1 cellular context compared by ENCODE assay signal in the genomic region with DNA sequence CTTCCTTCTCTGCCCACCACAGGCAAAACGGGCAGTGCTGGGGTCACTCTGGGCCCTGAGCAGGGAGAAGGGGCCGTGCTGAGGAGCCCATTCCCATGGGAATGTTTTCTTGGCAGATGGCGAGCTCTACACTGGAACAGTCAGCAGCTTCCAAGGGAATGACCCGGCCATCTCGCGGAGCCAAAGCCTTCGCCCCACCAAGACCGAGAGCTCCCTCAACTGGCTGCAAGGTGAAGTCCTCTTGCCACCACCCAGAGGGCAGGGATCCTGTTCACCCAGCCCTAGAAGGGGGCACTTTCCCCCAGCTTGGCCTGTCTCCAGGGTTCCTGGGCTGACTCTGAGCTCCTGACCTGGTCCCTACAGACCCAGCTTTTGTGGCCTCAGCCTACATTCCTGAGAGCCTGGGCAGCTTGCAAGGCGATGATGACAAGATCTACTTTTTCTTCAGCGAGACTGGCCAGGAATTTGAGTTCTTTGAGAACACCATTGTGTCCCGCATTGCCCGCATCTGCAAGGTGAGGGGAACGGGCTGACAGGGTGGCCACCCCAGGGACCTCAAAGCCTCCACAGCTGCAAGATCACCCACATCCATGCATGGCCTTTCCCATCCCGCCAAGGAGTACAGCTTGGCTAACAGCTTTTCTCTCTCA.
TF ChIP-seq lines count a peak whose summit lies in the region.

No MANE protein-coding gene starts in this region.

TF ChIP-seq in HepG2, 621 proteins besides CTCF, POLR2A, EP300 and RAD21 (continued from another document and continues in another):
- TF ChIP-seq, protein P1, sequence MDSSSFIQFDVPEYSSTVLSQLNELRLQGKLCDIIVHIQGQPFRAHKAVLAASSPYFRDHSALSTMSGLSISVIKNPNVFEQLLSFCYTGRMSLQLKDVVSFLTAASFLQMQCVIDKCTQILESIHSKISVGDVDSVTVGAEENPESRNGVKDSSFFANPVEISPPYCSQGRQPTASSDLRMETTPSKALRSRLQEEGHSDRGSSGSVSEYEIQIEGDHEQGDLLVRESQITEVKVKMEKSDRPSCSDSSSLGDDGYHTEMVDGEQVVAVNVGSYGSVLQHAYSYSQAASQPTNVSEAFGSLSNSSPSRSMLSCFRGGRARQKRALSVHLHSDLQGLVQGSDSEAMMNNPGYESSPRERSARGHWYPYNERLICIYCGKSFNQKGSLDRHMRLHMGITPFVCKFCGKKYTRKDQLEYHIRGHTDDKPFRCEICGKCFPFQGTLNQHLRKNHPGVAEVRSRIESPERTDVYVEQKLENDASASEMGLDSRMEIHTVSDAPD (CRISPR knock-in tag; IDR thresholded peaks at IDR 0.05) = no peak
- TF ChIP-seq, protein P2, sequence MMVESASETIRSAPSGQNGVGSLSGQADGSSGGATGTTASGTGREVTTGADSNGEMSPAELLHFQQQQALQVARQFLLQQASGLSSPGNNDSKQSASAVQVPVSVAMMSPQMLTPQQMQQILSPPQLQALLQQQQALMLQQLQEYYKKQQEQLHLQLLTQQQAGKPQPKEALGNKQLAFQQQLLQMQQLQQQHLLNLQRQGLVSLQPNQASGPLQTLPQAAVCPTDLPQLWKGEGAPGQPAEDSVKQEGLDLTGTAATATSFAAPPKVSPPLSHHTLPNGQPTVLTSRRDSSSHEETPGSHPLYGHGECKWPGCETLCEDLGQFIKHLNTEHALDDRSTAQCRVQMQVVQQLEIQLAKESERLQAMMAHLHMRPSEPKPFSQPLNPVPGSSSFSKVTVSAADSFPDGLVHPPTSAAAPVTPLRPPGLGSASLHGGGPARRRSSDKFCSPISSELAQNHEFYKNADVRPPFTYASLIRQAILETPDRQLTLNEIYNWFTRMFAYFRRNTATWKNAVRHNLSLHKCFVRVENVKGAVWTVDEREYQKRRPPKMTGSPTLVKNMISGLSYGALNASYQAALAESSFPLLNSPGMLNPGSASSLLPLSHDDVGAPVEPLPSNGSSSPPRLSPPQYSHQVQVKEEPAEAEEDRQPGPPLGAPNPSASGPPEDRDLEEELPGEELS (CRISPR knock-in tag; IDR thresholded peaks at IDR 0.05) = no peak
- TF ChIP-seq, protein P3, sequence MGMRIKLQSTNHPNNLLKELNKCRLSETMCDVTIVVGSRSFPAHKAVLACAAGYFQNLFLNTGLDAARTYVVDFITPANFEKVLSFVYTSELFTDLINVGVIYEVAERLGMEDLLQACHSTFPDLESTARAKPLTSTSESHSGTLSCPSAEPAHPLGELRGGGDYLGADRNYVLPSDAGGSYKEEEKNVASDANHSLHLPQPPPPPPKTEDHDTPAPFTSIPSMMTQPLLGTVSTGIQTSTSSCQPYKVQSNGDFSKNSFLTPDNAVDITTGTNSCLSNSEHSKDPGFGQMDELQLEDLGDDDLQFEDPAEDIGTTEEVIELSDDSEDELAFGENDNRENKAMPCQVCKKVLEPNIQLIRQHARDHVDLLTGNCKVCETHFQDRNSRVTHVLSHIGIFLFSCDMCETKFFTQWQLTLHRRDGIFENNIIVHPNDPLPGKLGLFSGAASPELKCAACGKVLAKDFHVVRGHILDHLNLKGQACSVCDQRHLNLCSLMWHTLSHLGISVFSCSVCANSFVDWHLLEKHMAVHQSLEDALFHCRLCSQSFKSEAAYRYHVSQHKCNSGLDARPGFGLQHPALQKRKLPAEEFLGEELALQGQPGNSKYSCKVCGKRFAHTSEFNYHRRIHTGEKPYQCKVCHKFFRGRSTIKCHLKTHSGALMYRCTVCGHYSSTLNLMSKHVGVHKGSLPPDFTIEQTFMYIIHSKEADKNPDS (CRISPR knock-in tag; IDR thresholded peaks at IDR 0.05) = no peak
- TF ChIP-seq DMAP1 (CRISPR knock-in tag; IDR thresholded peaks at IDR 0.05) (no peak), ZBTB20 (CRISPR knock-in tag; IDR thresholded peaks at IDR 0.05; ENCODE audit: borderline replicate concordance, low read depth) (peak; percentile 54; the same call in 1 of the 2 replicates), SMARCC2 (IDR thresholded peaks at IDR 0.05) (no peak), SMC3 (IDR thresholded peaks at IDR 0.05; ENCODE audit: low read length) (peak; percentile 78), XRCC5 (optimal IDR thresholded peaks at IDR 0.05; ENCODE audit: low read length) (peak; percentile 59), TEAD3 (CRISPR knock-in tag; optimal IDR thresholded peaks at IDR 0.05; ENCODE audit: borderline replicate concordance) (peak; percentile 47), MAFK (conservative IDR thresholded peaks at IDR 0.05 in 1 of 2, IDR thresholded peaks at IDR 0.05 in 1 of 2; ENCODE audit: low read length in 2 of 2) (no peak), KLF9 (CRISPR knock-in tag; IDR thresholded peaks at IDR 0.05; ENCODE audit: low read depth) (no peak), NFIB (CRISPR knock-in tag; IDR thresholded peaks at IDR 0.05; ENCODE audit: borderline replicate concordance) (no peak), ZNF616 (CRISPR knock-in tag; IDR thresholded peaks at IDR 0.05; ENCODE audit: low read depth) (no peak), CENPX (CRISPR knock-in tag; IDR thresholded peaks at IDR 0.05) (no peak), ZNF558 (CRISPR knock-in tag; IDR thresholded peaks at IDR 0.05; ENCODE audit: borderline replicate concordance) (no peak), CHCHD3 (CRISPR knock-in tag; IDR thresholded peaks at IDR 0.05) (no peak), TOE1 (CRISPR knock-in tag; IDR thresholded peaks at IDR 0.05) (no peak), KDM5B (CRISPR knock-in tag; IDR thresholded peaks at IDR 0.05; ENCODE audit: borderline replicate concordance) (peak; percentile 20; the same call in 1 of the 2 replicates), SOX6 (IDR thresholded peaks at IDR 0.05) (no peak), SOX6 (CRISPR knock-in tag; IDR thresholded peaks at IDR 0.05) (0 out of 2 replicates have a peak, but pooled peaks have one; percentile 36), ARID2 (CRISPR knock-in tag; IDR thresholded peaks at IDR 0.05; ENCODE audit: borderline replicate concordance) (no peak), ZNF235 (CRISPR knock-in tag; IDR thresholded peaks at IDR 0.05; ENCODE audit: borderline replicate concordance) (no peak), ATF7 (IDR thresholded peaks at IDR 0.05) (no peak), ATF7 (CRISPR knock-in tag; IDR thresholded peaks at IDR 0.05) (no peak), FOXK2 (IDR thresholded peaks at IDR 0.05) (no peak), SIN3B (IDR thresholded peaks at IDR 0.05; ENCODE audit: low read length) (no peak), JUNB (CRISPR knock-in tag; IDR thresholded peaks at IDR 0.05; ENCODE audit: borderline replicate concordance) (no peak), FOXC1 (CRISPR knock-in tag; IDR thresholded peaks at IDR 0.05; ENCODE audit: borderline replicate concordance) (no peak), HMGA1 (CRISPR knock-in tag; conservative IDR thresholded peaks at IDR 0.05) (no peak), PAX8 (CRISPR knock-in tag; IDR thresholded peaks at IDR 0.05; ENCODE audit: borderline replicate concordance) (no peak), ZMYM4 (CRISPR knock-in tag; IDR thresholded peaks at IDR 0.05) (0 out of 2 replicates have a peak, but pooled peaks have one; percentile 39), ZKSCAN5 (CRISPR knock-in tag; IDR thresholded peaks at IDR 0.05) (no peak), ZSCAN31 (CRISPR knock-in tag; IDR thresholded peaks at IDR 0.05; ENCODE audit: low read depth) (no peak), ZNF337 (CRISPR knock-in tag; IDR thresholded peaks at IDR 0.05; ENCODE audit: borderline replicate concordance, low read depth) (no peak), NPAS2 (CRISPR knock-in tag; IDR thresholded peaks at IDR 0.05; ENCODE audit: borderline replicate concordance) (no peak), YEATS4 (CRISPR knock-in tag; IDR thresholded peaks at IDR 0.05; ENCODE audit: borderline replicate concordance) (no peak), STAG1 (CRISPR knock-in tag; IDR thresholded peaks at IDR 0.05) (peak; percentile 92), TEAD2 (CRISPR knock-in tag; IDR thresholded peaks at IDR 0.05) (no peak), PCBP1 (IDR thresholded peaks at IDR 0.05; ENCODE audit: borderline replicate concordance, low read depth, low read length) (no peak)
- TF ChIP-seq, protein P4, sequence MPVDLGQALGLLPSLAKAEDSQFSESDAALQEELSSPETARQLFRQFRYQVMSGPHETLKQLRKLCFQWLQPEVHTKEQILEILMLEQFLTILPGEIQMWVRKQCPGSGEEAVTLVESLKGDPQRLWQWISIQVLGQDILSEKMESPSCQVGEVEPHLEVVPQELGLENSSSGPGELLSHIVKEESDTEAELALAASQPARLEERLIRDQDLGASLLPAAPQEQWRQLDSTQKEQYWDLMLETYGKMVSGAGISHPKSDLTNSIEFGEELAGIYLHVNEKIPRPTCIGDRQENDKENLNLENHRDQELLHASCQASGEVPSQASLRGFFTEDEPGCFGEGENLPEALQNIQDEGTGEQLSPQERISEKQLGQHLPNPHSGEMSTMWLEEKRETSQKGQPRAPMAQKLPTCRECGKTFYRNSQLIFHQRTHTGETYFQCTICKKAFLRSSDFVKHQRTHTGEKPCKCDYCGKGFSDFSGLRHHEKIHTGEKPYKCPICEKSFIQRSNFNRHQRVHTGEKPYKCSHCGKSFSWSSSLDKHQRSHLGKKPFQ (CRISPR knock-in tag; IDR thresholded peaks at IDR 0.05; ENCODE audit: insufficient replicate concordance) = no peak
- TF ChIP-seq, protein P5, sequence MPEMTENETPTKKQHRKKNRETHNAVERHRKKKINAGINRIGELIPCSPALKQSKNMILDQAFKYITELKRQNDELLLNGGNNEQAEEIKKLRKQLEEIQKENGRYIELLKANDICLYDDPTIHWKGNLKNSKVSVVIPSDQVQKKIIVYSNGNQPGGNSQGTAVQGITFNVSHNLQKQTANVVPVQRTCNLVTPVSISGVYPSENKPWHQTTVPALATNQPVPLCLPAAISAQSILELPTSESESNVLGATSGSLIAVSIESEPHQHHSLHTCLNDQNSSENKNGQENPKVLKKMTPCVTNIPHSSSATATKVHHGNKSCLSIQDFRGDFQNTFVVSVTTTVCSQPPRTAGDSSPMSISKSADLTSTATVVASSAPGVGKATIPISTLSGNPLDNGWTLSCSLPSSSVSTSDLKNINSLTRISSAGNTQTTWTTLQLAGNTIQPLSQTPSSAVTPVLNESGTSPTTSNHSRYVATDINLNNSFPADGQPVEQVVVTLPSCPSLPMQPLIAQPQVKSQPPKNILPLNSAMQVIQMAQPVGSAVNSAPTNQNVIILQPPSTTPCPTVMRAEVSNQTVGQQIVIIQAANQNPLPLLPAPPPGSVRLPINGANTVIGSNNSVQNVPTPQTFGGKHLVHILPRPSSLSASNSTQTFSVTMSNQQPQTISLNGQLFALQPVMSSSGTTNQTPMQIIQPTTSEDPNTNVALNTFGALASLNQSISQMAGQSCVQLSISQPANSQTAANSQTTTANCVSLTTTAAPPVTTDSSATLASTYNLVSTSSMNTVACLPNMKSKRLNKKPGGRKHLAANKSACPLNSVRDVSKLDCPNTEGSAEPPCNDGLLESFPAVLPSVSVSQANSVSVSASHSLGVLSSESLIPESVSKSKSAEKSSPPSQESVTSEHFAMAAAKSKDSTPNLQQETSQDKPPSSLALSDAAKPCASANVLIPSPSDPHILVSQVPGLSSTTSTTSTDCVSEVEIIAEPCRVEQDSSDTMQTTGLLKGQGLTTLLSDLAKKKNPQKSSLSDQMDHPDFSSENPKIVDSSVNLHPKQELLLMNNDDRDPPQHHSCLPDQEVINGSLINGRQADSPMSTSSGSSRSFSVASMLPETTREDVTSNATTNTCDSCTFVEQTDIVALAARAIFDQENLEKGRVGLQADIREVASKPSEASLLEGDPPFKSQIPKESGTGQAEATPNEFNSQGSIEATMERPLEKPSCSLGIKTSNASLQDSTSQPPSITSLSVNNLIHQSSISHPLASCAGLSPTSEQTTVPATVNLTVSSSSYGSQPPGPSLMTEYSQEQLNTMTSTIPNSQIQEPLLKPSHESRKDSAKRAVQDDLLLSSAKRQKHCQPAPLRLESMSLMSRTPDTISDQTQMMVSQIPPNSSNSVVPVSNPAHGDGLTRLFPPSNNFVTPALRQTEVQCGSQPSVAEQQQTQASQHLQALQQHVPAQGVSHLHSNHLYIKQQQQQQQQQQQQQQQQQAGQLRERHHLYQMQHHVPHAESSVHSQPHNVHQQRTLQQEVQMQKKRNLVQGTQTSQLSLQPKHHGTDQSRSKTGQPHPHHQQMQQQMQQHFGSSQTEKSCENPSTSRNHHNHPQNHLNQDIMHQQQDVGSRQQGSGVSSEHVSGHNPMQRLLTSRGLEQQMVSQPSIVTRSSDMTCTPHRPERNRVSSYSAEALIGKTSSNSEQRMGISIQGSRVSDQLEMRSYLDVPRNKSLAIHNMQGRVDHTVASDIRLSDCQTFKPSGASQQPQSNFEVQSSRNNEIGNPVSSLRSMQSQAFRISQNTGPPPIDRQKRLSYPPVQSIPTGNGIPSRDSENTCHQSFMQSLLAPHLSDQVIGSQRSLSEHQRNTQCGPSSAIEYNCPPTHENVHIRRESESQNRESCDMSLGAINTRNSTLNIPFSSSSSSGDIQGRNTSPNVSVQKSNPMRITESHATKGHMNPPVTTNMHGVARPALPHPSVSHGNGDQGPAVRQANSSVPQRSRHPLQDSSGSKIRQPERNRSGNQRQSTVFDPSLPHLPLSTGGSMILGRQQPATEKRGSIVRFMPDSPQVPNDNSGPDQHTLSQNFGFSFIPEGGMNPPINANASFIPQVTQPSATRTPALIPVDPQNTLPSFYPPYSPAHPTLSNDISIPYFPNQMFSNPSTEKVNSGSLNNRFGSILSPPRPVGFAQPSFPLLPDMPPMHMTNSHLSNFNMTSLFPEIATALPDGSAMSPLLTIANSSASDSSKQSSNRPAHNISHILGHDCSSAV (CRISPR knock-in tag; IDR thresholded peaks at IDR 0.05; ENCODE audit: borderline replicate concordance) = no peak
- TF ChIP-seq, protein P6, sequence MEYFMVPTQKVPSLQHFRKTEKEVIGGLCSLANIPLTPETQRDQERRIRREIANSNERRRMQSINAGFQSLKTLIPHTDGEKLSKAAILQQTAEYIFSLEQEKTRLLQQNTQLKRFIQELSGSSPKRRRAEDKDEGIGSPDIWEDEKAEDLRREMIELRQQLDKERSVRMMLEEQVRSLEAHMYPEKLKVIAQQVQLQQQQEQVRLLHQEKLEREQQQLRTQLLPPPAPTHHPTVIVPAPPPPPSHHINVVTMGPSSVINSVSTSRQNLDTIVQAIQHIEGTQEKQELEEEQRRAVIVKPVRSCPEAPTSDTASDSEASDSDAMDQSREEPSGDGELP (IDR thresholded peaks at IDR 0.05; ENCODE audit: borderline replicate concordance, low read depth) = no peak
- TF ChIP-seq, protein P7, sequence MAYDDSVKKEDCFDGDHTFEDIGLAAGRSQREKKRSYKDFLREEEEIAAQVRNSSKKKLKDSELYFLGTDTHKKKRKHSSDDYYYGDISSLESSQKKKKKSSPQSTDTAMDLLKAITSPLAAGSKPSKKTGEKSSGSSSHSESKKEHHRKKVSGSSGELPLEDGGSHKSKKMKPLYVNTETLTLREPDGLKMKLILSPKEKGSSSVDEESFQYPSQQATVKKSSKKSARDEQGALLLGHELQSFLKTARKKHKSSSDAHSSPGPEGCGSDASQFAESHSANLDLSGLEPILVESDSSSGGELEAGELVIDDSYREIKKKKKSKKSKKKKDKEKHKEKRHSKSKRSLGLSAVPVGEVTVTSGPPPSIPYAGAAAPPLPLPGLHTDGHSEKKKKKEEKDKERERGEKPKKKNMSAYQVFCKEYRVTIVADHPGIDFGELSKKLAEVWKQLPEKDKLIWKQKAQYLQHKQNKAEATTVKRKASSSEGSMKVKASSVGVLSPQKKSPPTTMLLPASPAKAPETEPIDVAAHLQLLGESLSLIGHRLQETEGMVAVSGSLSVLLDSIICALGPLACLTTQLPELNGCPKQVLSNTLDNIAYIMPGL (CRISPR knock-in tag; IDR thresholded peaks at IDR 0.05; ENCODE audit: borderline replicate concordance in 1 of 2, low read depth in 1 of 2) = peak in 1 of 2 experiments; percentile 36; a peak in 1 of 4 replicates
- TF ChIP-seq, protein P8, sequence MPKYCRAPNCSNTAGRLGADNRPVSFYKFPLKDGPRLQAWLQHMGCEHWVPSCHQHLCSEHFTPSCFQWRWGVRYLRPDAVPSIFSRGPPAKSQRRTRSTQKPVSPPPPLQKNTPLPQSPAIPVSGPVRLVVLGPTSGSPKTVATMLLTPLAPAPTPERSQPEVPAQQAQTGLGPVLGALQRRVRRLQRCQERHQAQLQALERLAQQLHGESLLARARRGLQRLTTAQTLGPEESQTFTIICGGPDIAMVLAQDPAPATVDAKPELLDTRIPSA (CRISPR knock-in tag; IDR thresholded peaks at IDR 0.05; ENCODE audit: borderline replicate concordance) = no peak
